ENCODE assay signal across 20 cellular contexts in the genomic region with DNA sequence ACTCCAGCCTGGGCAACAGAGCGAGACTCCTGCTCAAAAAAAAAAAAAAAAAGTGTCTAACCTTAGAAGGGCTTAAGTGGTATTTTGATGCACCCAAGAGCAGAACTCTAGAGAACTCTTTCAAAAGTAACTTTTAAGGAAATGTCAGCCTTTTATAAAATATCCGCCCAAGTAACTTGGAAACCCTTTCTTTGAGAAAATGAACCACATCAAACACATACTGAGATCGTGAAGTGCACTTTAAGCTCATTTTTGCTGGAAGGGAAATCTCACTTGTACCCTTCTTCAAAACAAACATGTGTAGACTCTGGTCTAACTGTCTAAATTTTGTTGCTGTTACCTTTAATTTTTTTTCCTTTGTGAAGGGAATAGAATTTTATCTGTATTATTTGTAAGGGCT. TPM values are rescaled to one million over a fixed set of nuclear protein-coding genes. Genes with fewer than 3 reads are reported as not detected.
DNase-seq lines count a peak whose midpoint lies in the region; ATAC-seq and TF ChIP-seq lines count a peak whose summit lies in the region.
"Had no signal": no experiment of that assay in that cellular context is flagged by ENCODE, and none has a peak within 500 bp of the region (broad histone marks: within the 10 kb centered on the region; RNA-seq: fewer than 3 reads in every experiment).

No MANE protein-coding gene starts in this region.

- H3K36me3 ChIP-seq in ACC112 (ENCODE audit: insufficient read depth, low read length), result no peaks in the 10 kb centered on the region; the same call in 1 of the 2 replicates
- H3K36me3 ChIP-seq in CD4-positive, alpha-beta memory T cell (ENCODE audit: insufficient read depth, low read length), result no peaks in the 10 kb centered on the region
- H3K36me3 ChIP-seq: colonic mucosa, ovary, thyroid gland had no signal

- peaks cover 0 to 1% of the 10 kb centered on the region in 2 donors for H3K36me3 Mint-ChIP-seq in CD4-positive, alpha-beta memory T cell
- peaks cover 4% of the 10 kb centered on the region for H3K36me3 Mint-ChIP-seq in T-helper 17 cell (ENCODE audit: low read depth)
- H3K36me3 Mint-ChIP-seq: stimulated activated memory B cell treated with anti-CD40 and anti-IgM and Interleukin-4, amounts not matched to agents 10 μg/mL and 1 μg/mL and 100 μg/mL, for 72 hours had no signal

- peaks cover 18 to 46% (median 28%) of the 10 kb centered on the region in 4 donors for H3K4me1 Mint-ChIP-seq in CD4-positive, alpha-beta memory T cell
- H3K4me1 Mint-ChIP-seq in T-helper 17 cell, result peaks cover 25% of the 10 kb centered on the region
- H3K4me1 Mint-ChIP-seq: GM23338; stimulated activated memory B cell treated with anti-CD40 and anti-IgM and Interleukin-4, amounts not matched to agents 10 μg/mL and 1 μg/mL and 100 μg/mL, for 72 hours had no signal

- H2AFZ ChIP-seq in ACC112 (ENCODE audit: low read length, unreplicated experiment), result peak overlapping the region; percentile 40
- H2AFZ ChIP-seq: GM23338, hepatocyte had no signal

- CTCF ChIA-PET in CD4-positive, alpha-beta memory T cell (lab: Charles Lee; ENCODE audit: partially characterized antibody), result interaction anchor here (0.6 to 1.3 kb wide), 2 partner anchors 9 to 110 kb away, joined by 3 read pairs; no protein-coding TSS in a partner anchor

- TF ChIP-seq CTCF in lower leg skin (IDR thresholded peaks at IDR 0.05), result no peak

- H3K4me3 ChIP-seq in ACC112 (ENCODE audit: low read depth, low read length) (peak overlapping the region; percentile 22; the same call in 1 of the 2 replicates), lower leg skin (ENCODE audit: low read depth, poor library complexity, severe bottlenecking) (no peak overlapping the region)
- H3K4me3 ChIP-seq in CD4-positive, alpha-beta memory T cell (ENCODE audit: low read length in 2 of 2), result no peak overlapping the region
- H3K4me3 ChIP-seq: colonic mucosa, GM23338, hepatocyte, lung, ovary, thyroid gland had no signal

- DNase-seq in CD4-positive, alpha-beta memory T cell, result peak in 4 of 5 donors; percentile 30 to 42 (median 36)
- DNase-seq in T-helper 17 cell (no peak), NCI-H2029 (lab: John Stamatoyannopoulos, UW) (no peak), lower leg skin (ENCODE audit: low spot score in 2 of 2) (no peak), NCI-H1930 (lab: John Stamatoyannopoulos, UW) (no peak)
- peak; percentile 38 for DNase-seq in central memory CD4-positive, alpha-beta T cell
- DNase-seq: activated CD8-positive, alpha-beta memory T cell treated with anti-CD3 and anti-CD28 coated beads for 24 hours; Caco-2; colonic mucosa; NCI-H524; ovary; right cardiac atrium; thyroid gland had no signal

- no peaks in the 10 kb centered on the region for H3K27me3 ChIP-seq in ACC112 (ENCODE audit: insufficient read depth, low read length)
- H3K27me3 ChIP-seq in CD4-positive, alpha-beta memory T cell (ENCODE audit: insufficient read depth, low read length), result no peaks in the 10 kb centered on the region
- H3K27me3 ChIP-seq: ovary, thyroid gland had no signal

- POLR2A ChIA-PET in CD4-positive, alpha-beta memory T cell (lab: Charles Lee; ENCODE audit: partially characterized antibody), result interaction anchor here (1.0 to 1.3 kb wide), 3 partner anchors 9 to 342 kb away, joined by 3 to 6 read pairs (median 5); partner anchors contain the start of gene XPOT

- intact Hi-C loops in CD4-positive, alpha-beta memory T cell (cut with micrococcal nuclease), result no loop called here
- intact Hi-C loops in lower leg skin (cut with DNase I; ENCODE audit: low total_unique reads), result no loop called here

- H3K9me3 Mint-ChIP-seq in CD4-positive, alpha-beta memory T cell, result peaks cover 0 to 15% (median 11%) of the 10 kb centered on the region in 8 donors

- H3K4me1 ChIP-seq in ACC112 (ENCODE audit: control insufficient read depth, insufficient read depth, low read length, unreplicated experiment), result peaks cover 16% of the 10 kb centered on the region
- H3K4me1 ChIP-seq in CD4-positive, alpha-beta memory T cell (ENCODE audit: insufficient read depth, low read length), result peaks cover 28% of the 10 kb centered on the region
- H3K4me1 ChIP-seq: Caco-2, colonic mucosa had no signal

- ATAC-seq in T-helper 17 cell, result peak; percentile 71
- ATAC-seq in GM21737 (IDR thresholded peaks at IDR 0.05; ENCODE audit: unreplicated experiment), result no peak
- ATAC-seq: GM23338; right cardiac atrium; Right ventricle myocardium inferior; stimulated activated memory B cell treated with anti-CD40 and anti-IgM and Interleukin-4, amounts not matched to agents 10 μg/mL and 1 μg/mL and 100 μg/mL, for 72 hours had no signal

- no peaks in the 10 kb centered on the region for H3K9me3 ChIP-seq in CD4-positive, alpha-beta memory T cell (ENCODE audit: control insufficient read depth in 1 of 2, low read length in 2 of 2)
- peaks cover 6% of the 10 kb centered on the region for H3K9me3 ChIP-seq in T-helper 17 cell (ENCODE audit: control insufficient read depth, low read length, poor library complexity, severe bottlenecking)
- H3K9me3 ChIP-seq: colonic mucosa, ovary, thyroid gland had no signal

- peak overlapping the region; percentile 61 for H3K27ac ChIP-seq in ACC112 (ENCODE audit: low read depth, low read length)
- no peak overlapping the region for H3K27ac ChIP-seq in CD4-positive, alpha-beta memory T cell (ENCODE audit: low read depth, low read length)
- H3K27ac ChIP-seq: colonic mucosa, hepatocyte, ovary, thyroid gland had no signal

- 84 to 94% methylated on average over 3 of the region's 3 CpGs for WGBS in lower leg skin, 2 donors

- H3K79me2 ChIP-seq in ACC112 (ENCODE audit: control insufficient read depth, insufficient read depth, low read length, unreplicated experiment), result peaks cover 5% of the 10 kb centered on the region
- H3K79me2 ChIP-seq: hepatocyte had no signal

- H3K27me3 Mint-ChIP-seq in CD4-positive, alpha-beta memory T cell, result no peaks in the 10 kb centered on the region
- H3K27me3 Mint-ChIP-seq in T-helper 17 cell, result no peaks in the 10 kb centered on the region

- H3K27ac Mint-ChIP-seq in CD4-positive, alpha-beta memory T cell, result peak overlapping the region; percentile 45 to 94 (median 80)
- H3K27ac Mint-ChIP-seq in T-helper 17 cell, result peak overlapping the region; percentile 86
- H3K27ac Mint-ChIP-seq: GM23338; stimulated activated memory B cell treated with anti-CD40 and anti-IgM and Interleukin-4, amounts not matched to agents 10 μg/mL and 1 μg/mL and 100 μg/mL, for 72 hours had no signal

- peak overlapping the region in 6 of 8 donors; percentile 23 to 77 (median 68) for H3K4me3 Mint-ChIP-seq in CD4-positive, alpha-beta memory T cell
- H3K4me3 Mint-ChIP-seq in T-helper 17 cell, result peak overlapping the region; percentile 73
- H3K4me3 Mint-ChIP-seq: GM23338; stimulated activated memory B cell treated with anti-CD40 and anti-IgM and Interleukin-4, amounts not matched to agents 10 μg/mL and 1 μg/mL and 100 μg/mL, for 72 hours had no signal

- TF ChIP-seq POLR2A in lower leg skin (IDR thresholded peaks at IDR 0.05), result no peak

RNA-seq across cellular contexts. Expression of gene C12orf56, which starts 5.5 kb away (rescaled TPM):
- total RNA-seq in CD4-positive, alpha-beta memory T cell, result not detected
- not detected for polyA plus RNA-seq in CD4-positive, alpha-beta memory T cell
- total RNA-seq in T-helper 17 cell (under 1 TPM in 1 of 2 donors, not detected in 1; 0.17 TPM), lower leg skin (1 to 10 TPM; 1.1 to 7.9 (median 2.1) TPM)
- total RNA-seq: ovary, right cardiac atrium, Right ventricle myocardium inferior, thyroid gland had no signal
- polyA plus RNA-seq: ovary, right cardiac atrium had no signal

RNA-seq across cellular contexts. Expression of gene XPOT, which starts 19.2 kb away (rescaled TPM):
- 10 to 100 TPM; 88.8 TPM for total RNA-seq in CD4-positive, alpha-beta memory T cell
- 10 to 100 TPM; 50.2 to 50.8 TPM for polyA plus RNA-seq in CD4-positive, alpha-beta memory T cell
- total RNA-seq in T-helper 17 cell (10 to 100 TPM; 58.2 to 61.6 TPM), lower leg skin (10 to 100 TPM; 25.3 to 32.5 (median 29.6) TPM)

Comparison
In these comparisons a context has a peak if more than half of its experiments do, and no peak if none do; other contexts are left out.
1. DNase-seq: peak in CD4-positive, alpha-beta memory T cell (4 of 5) and central memory CD4-positive, alpha-beta T cell (single experiment); none in T-helper 17 cell (0 of 3), NCI-H2029 (single experiment), lower leg skin (0 of 2) and NCI-H1930 (0 of 2).